In the genomic region with DNA sequence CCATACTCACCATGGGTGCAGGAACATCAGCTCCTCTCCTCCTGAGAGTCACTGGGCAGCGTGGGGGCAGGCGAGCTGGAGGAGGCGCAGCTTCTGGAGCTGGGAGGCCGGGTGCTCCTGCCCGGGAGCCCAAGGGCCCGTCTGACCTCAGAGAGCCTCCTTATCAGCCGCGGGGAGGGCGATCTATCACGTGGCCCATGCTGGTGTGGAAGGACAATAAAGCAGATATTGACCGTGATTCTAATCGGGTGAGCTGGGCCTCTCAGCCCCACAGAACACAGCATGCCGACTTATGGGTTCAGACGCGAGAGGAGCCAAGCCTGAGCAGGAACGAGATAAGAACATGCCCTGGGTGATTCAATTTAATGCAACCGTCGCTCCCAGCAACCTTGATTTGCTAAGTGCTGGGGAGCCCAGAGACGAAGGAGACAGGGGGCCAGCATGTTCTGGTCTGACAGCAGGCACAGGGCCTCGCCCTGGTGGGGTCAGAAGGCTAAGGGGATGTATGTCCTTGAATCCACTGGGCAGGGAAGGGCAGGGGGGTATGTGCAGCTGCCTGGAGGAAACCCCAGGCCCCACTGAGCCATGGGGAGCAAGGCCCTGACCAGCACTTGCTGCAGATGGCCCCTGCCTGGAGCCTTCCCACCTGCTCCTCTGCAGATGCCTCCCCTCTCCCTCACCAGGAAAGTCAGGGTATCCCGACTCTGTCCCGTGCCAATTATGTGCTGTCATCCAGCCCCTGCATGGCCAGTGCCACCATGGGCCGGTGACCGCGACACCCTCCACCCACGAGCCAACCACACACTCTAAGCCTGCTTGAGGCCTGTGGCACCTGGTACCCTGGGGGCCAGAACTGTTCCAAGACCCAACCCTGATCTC, we compare ENCODE assay signal across 1 cellular context.
TF ChIP-seq lines count a peak whose summit lies in the region.

No MANE protein-coding gene starts in this region.

TF ChIP-seq in SK-N-SH treated with all-trans-retinoic acid at 6 μM for 48 hours, 23 proteins besides CTCF, POLR2A, EP300 and RAD21 (continued from another document):
- TF ChIP-seq, protein P1, sequence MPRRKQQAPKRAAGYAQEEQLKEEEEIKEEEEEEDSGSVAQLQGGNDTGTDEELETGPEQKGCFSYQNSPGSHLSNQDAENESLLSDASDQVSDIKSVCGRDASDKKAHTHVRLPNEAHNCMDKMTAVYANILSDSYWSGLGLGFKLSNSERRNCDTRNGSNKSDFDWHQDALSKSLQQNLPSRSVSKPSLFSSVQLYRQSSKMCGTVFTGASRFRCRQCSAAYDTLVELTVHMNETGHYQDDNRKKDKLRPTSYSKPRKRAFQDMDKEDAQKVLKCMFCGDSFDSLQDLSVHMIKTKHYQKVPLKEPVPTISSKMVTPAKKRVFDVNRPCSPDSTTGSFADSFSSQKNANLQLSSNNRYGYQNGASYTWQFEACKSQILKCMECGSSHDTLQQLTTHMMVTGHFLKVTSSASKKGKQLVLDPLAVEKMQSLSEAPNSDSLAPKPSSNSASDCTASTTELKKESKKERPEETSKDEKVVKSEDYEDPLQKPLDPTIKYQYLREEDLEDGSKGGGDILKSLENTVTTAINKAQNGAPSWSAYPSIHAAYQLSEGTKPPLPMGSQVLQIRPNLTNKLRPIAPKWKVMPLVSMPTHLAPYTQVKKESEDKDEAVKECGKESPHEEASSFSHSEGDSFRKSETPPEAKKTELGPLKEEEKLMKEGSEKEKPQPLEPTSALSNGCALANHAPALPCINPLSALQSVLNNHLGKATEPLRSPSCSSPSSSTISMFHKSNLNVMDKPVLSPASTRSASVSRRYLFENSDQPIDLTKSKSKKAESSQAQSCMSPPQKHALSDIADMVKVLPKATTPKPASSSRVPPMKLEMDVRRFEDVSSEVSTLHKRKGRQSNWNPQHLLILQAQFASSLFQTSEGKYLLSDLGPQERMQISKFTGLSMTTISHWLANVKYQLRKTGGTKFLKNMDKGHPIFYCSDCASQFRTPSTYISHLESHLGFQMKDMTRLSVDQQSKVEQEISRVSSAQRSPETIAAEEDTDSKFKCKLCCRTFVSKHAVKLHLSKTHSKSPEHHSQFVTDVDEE (CRISPR knock-in tag; IDR thresholded peaks at IDR 0.05): peak; percentile 88; the same call in 1 of the 2 replicates
- TF ChIP-seq ISL1 (CRISPR knock-in tag; IDR thresholded peaks at IDR 0.05) (peak; percentile 21; the same call in 1 of the 2 replicates), TCF4 (CRISPR knock-in tag; IDR thresholded peaks at IDR 0.05; ENCODE audit: borderline replicate concordance) (peak; percentile 90), CSRNP3 (CRISPR knock-in tag; IDR thresholded peaks at IDR 0.05) (0 out of 2 replicates have a peak, but pooled peaks have one; percentile 7), GLIS3 (CRISPR knock-in tag; IDR thresholded peaks at IDR 0.05) (no peak; the same call in 1 of the 2 replicates), ESRRG (CRISPR knock-in tag; IDR thresholded peaks at IDR 0.05) (no peak), CSDC2 (CRISPR knock-in tag; IDR thresholded peaks at IDR 0.05) (no peak), ZNF8 (CRISPR knock-in tag; IDR thresholded peaks at IDR 0.05) (0 out of 2 replicates have a peak, but pooled peaks have one; percentile 5), OSR1 (CRISPR knock-in tag; IDR thresholded peaks at IDR 0.05) (no peak), PPARA (CRISPR knock-in tag; IDR thresholded peaks at IDR 0.05; ENCODE audit: borderline replicate concordance) (peak; percentile 81; the same call in 1 of the 2 replicates), SNAI2 (CRISPR knock-in tag; IDR thresholded peaks at IDR 0.05) (no peak), ZNF70 (CRISPR knock-in tag; IDR thresholded peaks at IDR 0.05) (no peak; the same call in 1 of the 2 replicates), ARNTL (CRISPR knock-in tag; IDR thresholded peaks at IDR 0.05; ENCODE audit: borderline replicate concordance, low read depth) (peak; percentile 58; the same call in 1 of the 2 replicates)
- TF ChIP-seq, protein P2, sequence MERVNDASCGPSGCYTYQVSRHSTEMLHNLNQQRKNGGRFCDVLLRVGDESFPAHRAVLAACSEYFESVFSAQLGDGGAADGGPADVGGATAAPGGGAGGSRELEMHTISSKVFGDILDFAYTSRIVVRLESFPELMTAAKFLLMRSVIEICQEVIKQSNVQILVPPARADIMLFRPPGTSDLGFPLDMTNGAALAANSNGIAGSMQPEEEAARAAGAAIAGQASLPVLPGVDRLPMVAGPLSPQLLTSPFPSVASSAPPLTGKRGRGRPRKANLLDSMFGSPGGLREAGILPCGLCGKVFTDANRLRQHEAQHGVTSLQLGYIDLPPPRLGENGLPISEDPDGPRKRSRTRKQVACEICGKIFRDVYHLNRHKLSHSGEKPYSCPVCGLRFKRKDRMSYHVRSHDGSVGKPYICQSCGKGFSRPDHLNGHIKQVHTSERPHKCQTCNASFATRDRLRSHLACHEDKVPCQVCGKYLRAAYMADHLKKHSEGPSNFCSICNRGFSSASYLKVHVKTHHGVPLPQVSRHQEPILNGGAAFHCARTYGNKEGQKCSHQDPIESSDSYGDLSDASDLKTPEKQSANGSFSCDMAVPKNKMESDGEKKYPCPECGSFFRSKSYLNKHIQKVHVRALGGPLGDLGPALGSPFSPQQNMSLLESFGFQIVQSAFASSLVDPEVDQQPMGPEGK (CRISPR knock-in tag; IDR thresholded peaks at IDR 0.05; ENCODE audit: borderline replicate concordance): no peak
- TF ChIP-seq, protein P3, sequence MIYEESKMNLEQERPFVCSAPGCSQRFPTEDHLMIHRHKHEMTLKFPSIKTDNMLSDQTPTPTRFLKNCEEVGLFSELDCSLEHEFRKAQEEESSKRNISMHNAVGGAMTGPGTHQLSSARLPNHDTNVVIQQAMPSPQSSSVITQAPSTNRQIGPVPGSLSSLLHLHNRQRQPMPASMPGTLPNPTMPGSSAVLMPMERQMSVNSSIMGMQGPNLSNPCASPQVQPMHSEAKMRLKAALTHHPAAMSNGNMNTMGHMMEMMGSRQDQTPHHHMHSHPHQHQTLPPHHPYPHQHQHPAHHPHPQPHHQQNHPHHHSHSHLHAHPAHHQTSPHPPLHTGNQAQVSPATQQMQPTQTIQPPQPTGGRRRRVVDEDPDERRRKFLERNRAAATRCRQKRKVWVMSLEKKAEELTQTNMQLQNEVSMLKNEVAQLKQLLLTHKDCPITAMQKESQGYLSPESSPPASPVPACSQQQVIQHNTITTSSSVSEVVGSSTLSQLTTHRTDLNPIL (CRISPR knock-in tag; IDR thresholded peaks at IDR 0.05; ENCODE audit: low read depth): no peak
- TF ChIP-seq, protein P4, sequence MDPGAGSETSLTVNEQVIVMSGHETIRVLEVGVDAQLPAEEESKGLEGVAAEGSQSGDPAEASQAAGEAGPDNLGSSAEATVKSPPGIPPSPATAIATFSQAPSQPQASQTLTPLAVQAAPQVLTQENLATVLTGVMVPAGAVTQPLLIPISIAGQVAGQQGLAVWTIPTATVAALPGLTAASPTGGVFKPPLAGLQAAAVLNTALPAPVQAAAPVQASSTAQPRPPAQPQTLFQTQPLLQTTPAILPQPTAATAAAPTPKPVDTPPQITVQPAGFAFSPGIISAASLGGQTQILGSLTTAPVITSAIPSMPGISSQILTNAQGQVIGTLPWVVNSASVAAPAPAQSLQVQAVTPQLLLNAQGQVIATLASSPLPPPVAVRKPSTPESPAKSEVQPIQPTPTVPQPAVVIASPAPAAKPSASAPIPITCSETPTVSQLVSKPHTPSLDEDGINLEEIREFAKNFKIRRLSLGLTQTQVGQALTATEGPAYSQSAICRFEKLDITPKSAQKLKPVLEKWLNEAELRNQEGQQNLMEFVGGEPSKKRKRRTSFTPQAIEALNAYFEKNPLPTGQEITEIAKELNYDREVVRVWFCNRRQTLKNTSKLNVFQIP (CRISPR knock-in tag; IDR thresholded peaks at IDR 0.05; ENCODE audit: borderline replicate concordance, low read depth): no peak
